In genomic region chr11:109051200-109051599, GRCh38 we compare ENCODE assay signal across 25 cellular contexts.
"Had no signal": no experiment of that assay in that cellular context is flagged by ENCODE, and none has a peak within 500 bp of the region (broad histone marks: within the 10 kb centered on the region; RNA-seq: fewer than 3 reads in every experiment).

No MANE protein-coding gene starts in this region.

- DNase-seq: natural killer cell; nucleus accumbens; psoas muscle; right cardiac atrium; right lobe of liver; sigmoid colon; small intestine; stimulated activated CD4-positive, alpha-beta T cell treated with anti-CD3 and anti-CD28 coated beads, Interleukin-15, amount 100 ng/mL, for 24 hours; stimulated activated CD4-positive, alpha-beta T cell treated with anti-CD3 and anti-CD28 coated beads, Interleukin-2, amount 100 ng/mL, for 24 hours; stimulated activated CD4-positive, alpha-beta T cell treated with anti-CD3 and anti-CD28 coated beads, Interleukin-2, amount 100 ng/mL, for 48 hours; stimulated activated CD4-positive, alpha-beta T cell treated with anti-CD3 and anti-CD28 coated beads, Interleukin-4, amount 100 ng/mL, for 24 hours; stimulated activated naive B cell treated with anti-CD40 and anti-IgM and Interleukin-4, amounts not matched to agents 10 μg/mL and 1 μg/mL and 100 μg/mL, for 72 hours; stimulated activated naive CD4-positive, alpha-beta T cell treated with Interleukin-2 at 50 U/mL for 16 hours; stomach; thyroid gland; trophoblast cell; upper lobe of left lung had no signal

- FAIRE-seq: small intestine, urothelium cell line had no signal

- H3K4me1 ChIP-seq: neural progenitor cell, parathyroid adenoma, psoas muscle, right lobe of liver, sigmoid colon, stomach, thyroid gland, tibial nerve, upper lobe of left lung had no signal

- ATAC-seq: natural killer cell; psoas muscle; right cardiac atrium; right lobe of liver; stimulated activated effector memory CD8-positive, alpha-beta T cell treated with anti-CD3 and anti-CD28 coated beads, Interleukin-12 subunit alpha, Interleukin-12 subunit beta, amount 100 ng/mL, for 72 hours; stimulated activated naive B cell treated with anti-CD40 and anti-IgM and Interleukin-4, amounts not matched to agents 10 μg/mL and 1 μg/mL and 100 μg/mL, for 72 hours had no signal

- H3K4me3 ChIP-seq: neural progenitor cell, psoas muscle, right lobe of liver, sigmoid colon, stomach, thoracic aorta, thyroid gland, tibial nerve, upper lobe of left lung, vagina had no signal

- H3K27ac ChIP-seq: neural progenitor cell, neutrophil, parathyroid adenoma, psoas muscle, right lobe of liver, sigmoid colon, stomach, thoracic aorta, thyroid gland, tibial nerve, upper lobe of left lung, vagina had no signal

- H3K36me3 ChIP-seq: neural progenitor cell, neutrophil, right lobe of liver, sigmoid colon, stomach, thoracic aorta, thyroid gland, tibial nerve, upper lobe of left lung, vagina had no signal

- H3K27me3 ChIP-seq: neural progenitor cell, neutrophil, right lobe of liver, sigmoid colon, stomach, thyroid gland, tibial nerve, upper lobe of left lung, vagina had no signal

- H3K9me3 ChIP-seq: neutrophil, psoas muscle, right lobe of liver, sigmoid colon, stomach, thoracic aorta, thyroid gland, tibial nerve, upper lobe of left lung, vagina had no signal
